ENCODE assay signal across 1 cellular context in genomic region chr12:53579545-53579955, GRCh38.
TF ChIP-seq lines count a peak whose summit lies in the region.

No MANE protein-coding gene starts in this region.

TF ChIP-seq in GM12878, 131 proteins besides CTCF, POLR2A, EP300 and RAD21 (continued from another document):
- TF ChIP-seq ZNF687 (IDR thresholded peaks at IDR 0.05) = peak; percentile 66
- TF ChIP-seq RELB (IDR thresholded peaks at IDR 0.05; ENCODE audit: low read depth) = 0 out of 2 replicates have a peak, but pooled peaks have one; percentile 65
- TF ChIP-seq IKZF1 (conservative IDR thresholded peaks at IDR 0.05) = peak; percentile 46; the same call in 1 of the 2 replicates
- TF ChIP-seq MTA2 (IDR thresholded peaks at IDR 0.05; ENCODE audit: low read depth) = peak; percentile 59; the same call in 1 of the 2 replicates
- peak; percentile 57 for TF ChIP-seq RUNX3 (IDR thresholded peaks at IDR 0.05; ENCODE audit: low read length)
- TF ChIP-seq IKZF2 (IDR thresholded peaks at IDR 0.05) = peak; percentile 53 to 54; a peak in 3 of 4 replicates
- TF ChIP-seq MYB (IDR thresholded peaks at IDR 0.05; ENCODE audit: borderline replicate concordance, low read depth, low read length) = no peak
- peak; percentile 73 for TF ChIP-seq PAX5 (IDR thresholded peaks at IDR 0.05; ENCODE audit: borderline replicate concordance, low read depth, low read length)
- no peak for TF ChIP-seq CUX1 (IDR thresholded peaks at IDR 0.05; ENCODE audit: insufficient replicate concordance, low read depth, low read length)
- TF ChIP-seq SKIL (IDR thresholded peaks at IDR 0.05; ENCODE audit: low read depth, poor library complexity, severe bottlenecking) = peak; percentile 43
- peak in 1 of 2 experiments; percentile 39; a peak in 1 of 4 replicates for TF ChIP-seq ETV6 (conservative IDR thresholded peaks at IDR 0.05 in 1 of 2, IDR thresholded peaks at IDR 0.05 in 1 of 2; ENCODE audit: borderline replicate concordance in 1 of 2, low read depth in 1 of 2)
- TF ChIP-seq CHD2 (IDR thresholded peaks at IDR 0.05; ENCODE audit: borderline replicate concordance, low read depth, low read length) = no peak
- TF ChIP-seq PBX3 (IDR thresholded peaks at IDR 0.05; ENCODE audit: insufficient replicate concordance, low read depth, low read length) = peak; percentile 26
- peak; percentile 79; a peak in 3 of 4 replicates for TF ChIP-seq BHLHE40 (IDR thresholded peaks at IDR 0.05; ENCODE audit: borderline replicate concordance in 1 of 2, low read depth in 2 of 2, low read length in 1 of 2)
TF ChIP-seq in GM12878: peak in this region for 13.
